ENCODE assay signal across 26 cellular contexts in the genomic region with DNA sequence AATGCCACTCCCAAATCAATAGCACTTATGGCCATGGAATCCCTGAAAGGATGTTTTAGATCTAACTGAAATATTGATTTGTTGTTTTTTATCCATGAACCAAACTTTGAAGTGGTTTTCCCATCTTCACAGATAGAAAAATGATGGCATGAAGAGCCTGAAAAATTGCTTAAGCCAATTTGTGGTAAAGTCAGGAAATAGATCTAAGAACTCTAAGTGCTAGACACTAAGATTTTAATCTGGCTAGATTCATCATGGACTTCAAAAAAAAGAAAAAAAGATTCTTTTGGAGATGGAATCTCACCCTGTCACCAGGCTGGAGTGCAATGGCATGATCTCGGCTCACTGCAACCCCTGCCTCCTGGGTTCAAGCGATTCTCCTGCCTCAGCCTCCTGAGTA.
"Had no signal": no experiment of that assay in that cellular context is flagged by ENCODE, and none has a peak within 500 bp of the region (broad histone marks: within the 10 kb centered on the region; RNA-seq: fewer than 3 reads in every experiment).

No MANE protein-coding gene starts in this region.

- H3K36me3 ChIP-seq: MG63 had no signal

- H3K27ac Mint-ChIP-seq: activated CD4-positive, alpha-beta memory T cell treated with anti-CD3 and anti-CD28 coated beads for 36 hours; activated CD4-positive, alpha-beta T cell treated with anti-CD3 and anti-CD28 coated beads, Interleukin-2, amount 10 ng/mL, durations not matched to agents 7 days and 5 days; activated naive CD4-positive, alpha-beta T cell treated with anti-CD3 and anti-CD28 coated beads for 36 hours; activated naive CD8-positive, alpha-beta T cell; activated T-helper 17 cell treated with anti-CD3 and anti-CD28 coated beads, Interleukin-2, amount 50 U/mL, for 72 hours; T-cell had no signal

- H3K9me3 Mint-ChIP-seq: activated CD4-positive, alpha-beta T cell treated with anti-CD3 and anti-CD28 coated beads, Interleukin-2, amount 10 ng/mL, durations not matched to agents 7 days and 5 days; activated T-helper 17 cell treated with anti-CD3 and anti-CD28 coated beads, Interleukin-2, amount 50 U/mL, for 72 hours had no signal

- ATAC-seq: activated T-helper 17 cell treated with anti-CD3 and anti-CD28 coated beads, Interleukin-2, amount 50 U/mL, for 72 hours; Panc1; T-cell had no signal

- FAIRE-seq: TTC549 had no signal

- H3K4me1 Mint-ChIP-seq: activated CD4-positive, alpha-beta T cell treated with anti-CD3 and anti-CD28 coated beads, Interleukin-2, amount 10 ng/mL, durations not matched to agents 7 days and 5 days; activated T-helper 17 cell treated with anti-CD3 and anti-CD28 coated beads, Interleukin-2, amount 50 U/mL, for 72 hours; T-cell had no signal

- H3K4me3 Mint-ChIP-seq: activated CD4-positive, alpha-beta memory T cell treated with anti-CD3 and anti-CD28 coated beads for 36 hours; activated CD4-positive, alpha-beta T cell treated with anti-CD3 and anti-CD28 coated beads, Interleukin-2, amount 10 ng/mL, durations not matched to agents 7 days and 5 days; activated naive CD4-positive, alpha-beta T cell treated with anti-CD3 and anti-CD28 coated beads for 36 hours; activated naive CD8-positive, alpha-beta T cell; activated T-helper 17 cell treated with anti-CD3 and anti-CD28 coated beads, Interleukin-2, amount 50 U/mL, for 72 hours; T-cell had no signal

- DNase-seq: activated CD4-positive, alpha-beta memory T cell treated with anti-CD3 and anti-CD28 coated beads for 36 hours; activated CD4-positive, alpha-beta T cell treated with anti-CD3 and anti-CD28 coated beads, Interleukin-2, amount 10 ng/mL, durations not matched to agents 7 days and 5 days; activated CD4-positive, CD25-positive, alpha-beta regulatory T cell; activated gamma-delta T cell; activated naive CD4-positive, alpha-beta T cell treated with anti-CD3 and anti-CD28 coated beads for 36 hours; activated T-cell treated with anti-CD3 and anti-CD28 coated beads, Interleukin-2, amount 50 U/mL, for 48 hours; KG1; NCI-H1105 treated with DMSO at 0.1 percent for 48 hours; NCI-H1436 treated with DMSO at 0.1 percent for 48 hours; NCI-H187; NCI-H2081; NCI-H510A treated with DMSO at 0.1 percent for 48 hours; NCI-H69; NK-92 treated with Interleukin-12 subunit alpha and Interleukin-12 subunit beta, amount 100 ng/mL, for 24 hours; OCI-M1; RPMI8226; SHP77; T-cell; T-helper 2 cell; T1000 had no signal

- H3K4me3 ChIP-seq: MG63 had no signal

- H3K27me3 ChIP-seq: MG63 had no signal

- H3K27me3 Mint-ChIP-seq: activated CD4-positive, alpha-beta memory T cell treated with anti-CD3 and anti-CD28 coated beads for 36 hours; activated CD4-positive, alpha-beta T cell treated with anti-CD3 and anti-CD28 coated beads, Interleukin-2, amount 10 ng/mL, durations not matched to agents 7 days and 5 days; activated naive CD8-positive, alpha-beta T cell; activated T-helper 17 cell treated with anti-CD3 and anti-CD28 coated beads, Interleukin-2, amount 50 U/mL, for 72 hours; T-cell had no signal

- H3K9me3 ChIP-seq: MG63 had no signal

- H3K27ac ChIP-seq: VCaP had no signal
